Comparison of ENCODE assay signal across 8 cellular contexts in genomic region chr12:100573168-100573498, GRCh38. TPM values are rescaled to one million over a fixed set of nuclear protein-coding genes. Genes with fewer than 3 reads are reported as not detected.
DNase-seq lines count a peak whose midpoint lies in the region; ATAC-seq and TF ChIP-seq lines count a peak whose summit lies in the region.

No MANE protein-coding gene starts in this region.

- H3K79me1 ChIP-seq in neuronal stem cell (ENCODE audit: low read depth, low read length): no peaks in the 10 kb centered on the region

- intact Hi-C loops in Panc1 (cut with micrococcal nuclease; ENCODE audit: unreplicated experiment): no loop called here

- H3K4ac ChIP-seq in neuronal stem cell (ENCODE audit: low read length): no peak overlapping the region

- peak overlapping the region; percentile 84 for H3K27ac ChIP-seq in C4-2B
- peak overlapping the region; percentile 95 for H3K27ac ChIP-seq in Panc1 (ENCODE audit: low read length)
- H3K27ac ChIP-seq in esophagus (ENCODE audit: low read depth in 2 of 2, low read length in 1 of 2): peak overlapping the region; percentile 45 to 47
- H3K27ac ChIP-seq in neuronal stem cell (replicated peaks; ENCODE audit: low read length): no peak overlapping the region

- H3K4me3 ChIP-seq in Panc1 (ENCODE audit: low read depth in 2 of 2, low read length in 2 of 2) (peak overlapping the region; percentile 95 to 96), esophagus (ENCODE audit: low read depth in 1 of 2, low read length in 2 of 2) (peak overlapping the region; percentile 63 to 90), neuronal stem cell (ENCODE audit: low read length in 2 of 2) (peak overlapping the region; percentile 70 to 78)

- H3K4me1 ChIP-seq in Panc1 (ENCODE audit: control insufficient read depth, insufficient read depth, low read length): peaks cover 16% of the 10 kb centered on the region
- H3K4me1 ChIP-seq in esophagus (ENCODE audit: control insufficient read depth in 2 of 2, insufficient read depth in 2 of 2, low read length in 1 of 2): peaks cover 0 to 7% of the 10 kb centered on the region in 2 donors
- H3K4me1 ChIP-seq in neuronal stem cell (ENCODE audit: control insufficient read depth in 2 of 2, insufficient read depth in 1 of 2, low read depth in 1 of 2, low read length in 2 of 2): peaks cover 0 to 4% of the 10 kb centered on the region in 2 donors

- H3K9ac ChIP-seq in neuronal stem cell (ENCODE audit: low read depth, low read length, poor library complexity): no peak overlapping the region

- no peak overlapping the region for H2BK15ac ChIP-seq in neuronal stem cell (ENCODE audit: low read length)

- H3K23ac ChIP-seq in neuronal stem cell (ENCODE audit: low read depth, low read length, poor library complexity): no peak overlapping the region

- H2BK120ac ChIP-seq in neuronal stem cell (ENCODE audit: low read depth, low read length): no peak overlapping the region

- POLR2A ChIA-PET in Panc1 (lab: Charles Lee): interaction anchor here (0.6 kb wide), 1 partner anchor 19 kb away, joined by 6 read pairs; no protein-coding TSS in a partner anchor

- no peak overlapping the region for H4K8ac ChIP-seq in neuronal stem cell (ENCODE audit: low read depth, low read length)

- in situ Hi-C loops in Panc1 (cut with HindIII; ENCODE audit: low pct_unique_long_range_greater_than_20kb, low sequenced_read_pairs): no loop called here

- no peak overlapping the region for H2BK5ac ChIP-seq in neuronal stem cell (ENCODE audit: low read length)

- H3K18ac ChIP-seq in neuronal stem cell (ENCODE audit: low read length): peak overlapping the region; percentile 5

- no TSS peak for BruUV-seq in Panc1 (replicated peaks; lab: Mats Ljungman, UMichigan)

- H3K27me3 ChIP-seq in Panc1 (ENCODE audit: control insufficient read depth, insufficient read depth, low read length): no peaks in the 10 kb centered on the region
- no peaks in the 10 kb centered on the region for H3K27me3 ChIP-seq in esophagus (ENCODE audit: control insufficient read depth in 1 of 2, insufficient read depth in 2 of 2, low read length in 2 of 2)
- peaks cover 0 to 8% (median 2%) of the 10 kb centered on the region in 3 experiments for H3K27me3 ChIP-seq in neuronal stem cell (ENCODE audit: control insufficient read depth in 3 of 3, insufficient read depth in 3 of 3, low read depth in 1 of 3, low read length in 3 of 3)

- no peak overlapping the region for H3K14ac ChIP-seq in neuronal stem cell (ENCODE audit: low read length)

- CTCF ChIA-PET in Panc1 (lab: Charles Lee): no interaction called here

- no peak overlapping the region for H2AK5ac ChIP-seq in neuronal stem cell (ENCODE audit: low read depth, low read length)

- DNase-seq in Panc1 (ENCODE audit: low read depth, low spot score) (no peak), neuronal stem cell (ENCODE audit: low spot score) (no peak), mesenteric fat pad (ENCODE audit: low spot score) (no peak)
- DNase-seq in stimulated activated CD4-positive, alpha-beta T cell treated with anti-CD3 and anti-CD28 coated beads, Interleukin-15, amount 100 ng/mL, for 24 hours: no peak

- no peak for TF ChIP-seq CTCF in C4-2B (conservative IDR thresholded peaks at IDR 0.05)
- no peak for TF ChIP-seq CTCF in Panc1 (IDR thresholded peaks at IDR 0.05)

- peak overlapping the region; percentile 97 for H2AFZ ChIP-seq in neuronal stem cell (ENCODE audit: low read length)

- H4K91ac ChIP-seq in neuronal stem cell (ENCODE audit: low read depth, low read length, poor library complexity): no peak overlapping the region

- ATAC-seq in Panc1: no peak; the same call in 1 of the 2 replicates
- no peak for ATAC-seq in HG03432 (IDR thresholded peaks at IDR 0.05; ENCODE audit: unreplicated experiment)
- ATAC-seq in HG02588 (IDR thresholded peaks at IDR 0.05; ENCODE audit: unreplicated experiment): no peak

- H2BK12ac ChIP-seq in neuronal stem cell (ENCODE audit: low read length): no peak overlapping the region

- no peaks in the 10 kb centered on the region for H3K9me3 ChIP-seq in Panc1 (ENCODE audit: control insufficient read depth, insufficient read depth, low read depth, low read length)
- H3K9me3 ChIP-seq in esophagus (ENCODE audit: control insufficient read depth in 2 of 2, insufficient read depth in 1 of 2, low read depth in 1 of 2, low read length in 1 of 2): no peaks in the 10 kb centered on the region
- H3K9me3 ChIP-seq in neuronal stem cell (replicated peaks in 1 of 2; ENCODE audit: control insufficient read depth in 2 of 2, insufficient read depth in 1 of 2, low read depth in 1 of 2, low read length in 2 of 2): no peaks in the 10 kb centered on the region

- 15 to 17% methylated on average over 14 of the region's 14 CpGs for WGBS in esophagus, 2 donors
- no CpG with 5 or more reads among the region's 14 CpGs for WGBS in neuronal stem cell (ENCODE audit: extremely low coverage in 2 of 2, insufficient read length in 2 of 2, insufficient replicate concordance in 1 of 2), 2 donors

- H3K36me3 ChIP-seq in Panc1 (ENCODE audit: control insufficient read depth, insufficient read depth, low read length) (no peaks in the 10 kb centered on the region; the same call in 1 of the 2 replicates), esophagus (ENCODE audit: control insufficient read depth in 2 of 2, insufficient read depth in 2 of 2, low read length in 1 of 2) (no peaks in the 10 kb centered on the region), neuronal stem cell (replicated peaks in 1 of 2; ENCODE audit: control insufficient read depth in 2 of 2, insufficient read depth in 2 of 2, low read length in 2 of 2) (no peaks in the 10 kb centered on the region)

- peak overlapping the region; percentile 58 for H3K4me2 ChIP-seq in neuronal stem cell (ENCODE audit: insufficient read depth, low read length, poor library complexity, severe bottlenecking)

RNA-seq across cellular contexts. Expression of gene GAS2L3, which starts 0.4 kb away (rescaled TPM):
- 47.4 TPM for total RNA-seq in Panc1 (2021; ENCODE audit: unreplicated experiment)
- 7.1 TPM for polyA plus RNA-seq in Panc1 (2012; ENCODE audit: insufficient read length)
- 1 to 10 TPM; 1.0 to 1.1 TPM for polyA plus RNA-seq in esophagus
- 30.3 TPM for polyA plus RNA-seq in neuronal stem cell (2013, experiment 1 of 2)
- polyA plus RNA-seq in neuronal stem cell (2013, experiment 2 of 2): 33.4 TPM
- 10.0 TPM for total RNA-seq in mesenteric fat pad
